ENCODE assay signal across 7 cellular contexts in genomic region chr18:49953416-49953815, GRCh38.
"Had no signal": no experiment of that assay in that cellular context is flagged by ENCODE, and none has a peak within 500 bp of the region (broad histone marks: within the 10 kb centered on the region; RNA-seq: fewer than 3 reads in every experiment).

No MANE protein-coding gene starts in this region.

- H3K36me3 ChIP-seq: HAP-1 had no signal

- H3K4me3 ChIP-seq: GM23248, HAP-1 had no signal

- FAIRE-seq: HepG2 had no signal

- DNase-seq: GM23248, GOT3, H7, HFFc6 had no signal

- ATAC-seq: HCT116, HepG2 had no signal
